In genomic region chr1:101436100-101436511, GRCh38 we compare ENCODE assay signal across 16 cellular contexts.
DNase-seq lines count a peak whose midpoint lies in the region; ATAC-seq and TF ChIP-seq lines count a peak whose summit lies in the region.
"Had no signal": no experiment of that assay in that cellular context is flagged by ENCODE, and none has a peak within 500 bp of the region (broad histone marks: within the 10 kb centered on the region; RNA-seq: fewer than 3 reads in every experiment).

No MANE protein-coding gene starts in this region.

- H3K36me3 Mint-ChIP-seq in IgD-negative memory B cell (no peaks in the 10 kb centered on the region), neural progenitor cell (no peaks in the 10 kb centered on the region)
- H3K36me3 Mint-ChIP-seq in activated T-helper 2 cell treated with anti-CD3 and anti-CD28 coated beads, Interferon-gamma antibody, Interleukin-2, Interleukin-4, amounts not matched to agents 10 μg/mL and 5 μg/mL and 100 μg/mL, durations not matched to agents 14 hours and 24 hours and 36 hours (ENCODE audit: low read depth): no peaks in the 10 kb centered on the region
- no peaks in the 10 kb centered on the region for H3K36me3 Mint-ChIP-seq in activated T-helper 17 cell treated with anti-CD3 and anti-CD28 coated beads, Interleukin-2, amount 50 U/mL, for 72 hours (ENCODE audit: low read depth)
- H3K36me3 Mint-ChIP-seq: activated naive CD4-positive, alpha-beta T cell treated with anti-CD3 and anti-CD28 coated beads, Interleukin-2, amount 50 U/mL, for 72 hours; CD4-positive, CD25-positive, alpha-beta regulatory T cell had no signal

- no peak overlapping the region for H3K4me3 ChIP-seq in neural progenitor cell
- H3K4me3 ChIP-seq: SJSA1 had no signal

- no peak overlapping the region for H3K4me2 ChIP-seq in neural progenitor cell

- H2AFZ ChIP-seq in neural progenitor cell (replicated peaks): no peak overlapping the region

- intact Hi-C loops in activated T-helper 2 cell treated with anti-CD3 and anti-CD28 coated beads, Interferon-gamma antibody, Interleukin-2, Interleukin-4, amounts not matched to agents 10 μg/mL and 5 μg/mL and 100 μg/mL, durations not matched to agents 14 hours and 24 hours and 36 hours (cut with micrococcal nuclease): no loop called here

- peaks cover 15% of the 10 kb centered on the region for H3K4me1 ChIP-seq in neural progenitor cell
- H3K4me1 ChIP-seq: SJSA1 had no signal

- H3K36me3 ChIP-seq in neural progenitor cell: no peaks in the 10 kb centered on the region
- H3K36me3 ChIP-seq: SJSA1 had no signal

- H4K20me1 ChIP-seq in neural progenitor cell (ENCODE audit: low read depth): no peaks in the 10 kb centered on the region

- no peaks in the 10 kb centered on the region for H3K27me3 ChIP-seq in neural progenitor cell
- H3K27me3 ChIP-seq: SJSA1 had no signal

- peaks cover 22 to 37% (median 26%) of the 10 kb centered on the region in 3 donors for H3K4me1 Mint-ChIP-seq in IgD-negative memory B cell
- H3K4me1 Mint-ChIP-seq in activated T-helper 2 cell treated with anti-CD3 and anti-CD28 coated beads, Interferon-gamma antibody, Interleukin-2, Interleukin-4, amounts not matched to agents 10 μg/mL and 5 μg/mL and 100 μg/mL, durations not matched to agents 14 hours and 24 hours and 36 hours (ENCODE audit: low read depth): peaks cover 5% of the 10 kb centered on the region
- no peaks in the 10 kb centered on the region for H3K4me1 Mint-ChIP-seq in activated T-helper 17 cell treated with anti-CD3 and anti-CD28 coated beads, Interleukin-2, amount 50 U/mL, for 72 hours
- peaks cover 40% of the 10 kb centered on the region for H3K4me1 Mint-ChIP-seq in neural progenitor cell
- H3K4me1 Mint-ChIP-seq: CD4-positive, CD25-positive, alpha-beta regulatory T cell had no signal

- ATAC-seq in GM18505 (IDR thresholded peaks at IDR 0.05; ENCODE audit: unreplicated experiment) (peak; percentile 76), GM19467 (IDR thresholded peaks at IDR 0.05; ENCODE audit: unreplicated experiment) (peak; percentile 47), HG02943 (IDR thresholded peaks at IDR 0.05; ENCODE audit: low read depth, unreplicated experiment) (peak; percentile 64)
- ATAC-seq in activated T-helper 17 cell treated with anti-CD3 and anti-CD28 coated beads, Interleukin-2, amount 50 U/mL, for 72 hours (replicated peaks): no peak
- ATAC-seq: activated naive CD4-positive, alpha-beta T cell treated with anti-CD3 and anti-CD28 coated beads, Interleukin-2, amount 50 U/mL, for 72 hours; left lobe of liver had no signal

- H3K9me3 Mint-ChIP-seq in IgD-negative memory B cell: peaks cover 0 to 2% (median 0%) of the 10 kb centered on the region in 3 donors
- no peaks in the 10 kb centered on the region for H3K9me3 Mint-ChIP-seq in activated T-helper 2 cell treated with anti-CD3 and anti-CD28 coated beads, Interferon-gamma antibody, Interleukin-2, Interleukin-4, amounts not matched to agents 10 μg/mL and 5 μg/mL and 100 μg/mL, durations not matched to agents 14 hours and 24 hours and 36 hours
- H3K9me3 Mint-ChIP-seq in activated T-helper 17 cell treated with anti-CD3 and anti-CD28 coated beads, Interleukin-2, amount 50 U/mL, for 72 hours: no peaks in the 10 kb centered on the region
- H3K9me3 Mint-ChIP-seq in neural progenitor cell: no peaks in the 10 kb centered on the region
- H3K9me3 Mint-ChIP-seq: activated naive CD4-positive, alpha-beta T cell treated with anti-CD3 and anti-CD28 coated beads, Interleukin-2, amount 50 U/mL, for 72 hours had no signal

- peak overlapping the region in 3 of 4 donors; percentile 49 to 87 (median 63) for H3K4me3 Mint-ChIP-seq in IgD-negative memory B cell
- no peak overlapping the region for H3K4me3 Mint-ChIP-seq in activated T-helper 2 cell treated with anti-CD3 and anti-CD28 coated beads, Interferon-gamma antibody, Interleukin-2, Interleukin-4, amounts not matched to agents 10 μg/mL and 5 μg/mL and 100 μg/mL, durations not matched to agents 14 hours and 24 hours and 36 hours (ENCODE audit: low read depth)
- no peak overlapping the region for H3K4me3 Mint-ChIP-seq in activated T-helper 17 cell treated with anti-CD3 and anti-CD28 coated beads, Interleukin-2, amount 50 U/mL, for 72 hours
- no peak overlapping the region for H3K4me3 Mint-ChIP-seq in neural progenitor cell
- H3K4me3 Mint-ChIP-seq: CD4-positive, CD25-positive, alpha-beta regulatory T cell had no signal

- no peaks in the 10 kb centered on the region for H3K9me3 ChIP-seq in neural progenitor cell (ENCODE audit: low read depth)
- H3K9me3 ChIP-seq: SJSA1 had no signal

- peak overlapping the region in 2 of 3 donors; percentile 72 to 87 for H3K27ac Mint-ChIP-seq in IgD-negative memory B cell
- no peak overlapping the region for H3K27ac Mint-ChIP-seq in activated T-helper 2 cell treated with anti-CD3 and anti-CD28 coated beads, Interferon-gamma antibody, Interleukin-2, Interleukin-4, amounts not matched to agents 10 μg/mL and 5 μg/mL and 100 μg/mL, durations not matched to agents 14 hours and 24 hours and 36 hours
- no peak overlapping the region for H3K27ac Mint-ChIP-seq in activated T-helper 17 cell treated with anti-CD3 and anti-CD28 coated beads, Interleukin-2, amount 50 U/mL, for 72 hours
- no peak overlapping the region for H3K27ac Mint-ChIP-seq in neural progenitor cell
- H3K27ac Mint-ChIP-seq: activated naive CD4-positive, alpha-beta T cell treated with anti-CD3 and anti-CD28 coated beads, Interleukin-2, amount 50 U/mL, for 72 hours; CD4-positive, CD25-positive, alpha-beta regulatory T cell had no signal

- no peak overlapping the region for H3K9ac ChIP-seq in neural progenitor cell

- H3K27me3 Mint-ChIP-seq in IgD-negative memory B cell (no peaks in the 10 kb centered on the region), neural progenitor cell (ENCODE audit: insufficient read depth, low read depth) (peaks cover 3% of the 10 kb centered on the region)
- H3K27me3 Mint-ChIP-seq in activated T-helper 2 cell treated with anti-CD3 and anti-CD28 coated beads, Interferon-gamma antibody, Interleukin-2, Interleukin-4, amounts not matched to agents 10 μg/mL and 5 μg/mL and 100 μg/mL, durations not matched to agents 14 hours and 24 hours and 36 hours (ENCODE audit: low read depth): peaks cover 52% of the 10 kb centered on the region
- H3K27me3 Mint-ChIP-seq in activated T-helper 17 cell treated with anti-CD3 and anti-CD28 coated beads, Interleukin-2, amount 50 U/mL, for 72 hours: peaks cover 16% of the 10 kb centered on the region

- DNase-seq in 8988T (no peak), neural progenitor cell (ENCODE audit: low spot score) (no peak)
- no peak for DNase-seq in activated T-helper 2 cell treated with anti-CD3 and anti-CD28 coated beads, Interferon-gamma antibody, Interleukin-2, Interleukin-4, amounts not matched to agents 10 μg/mL and 5 μg/mL and 100 μg/mL, durations not matched to agents 14 hours and 24 hours and 36 hours (ENCODE audit: low spot score)
- DNase-seq: activated CD4-positive, alpha-beta T cell treated with anti-CD3 and anti-CD28 coated beads for 48 hours; CD4-positive, CD25-positive, alpha-beta regulatory T cell; dermis blood vessel endothelial cell; IMR-90; stimulated activated CD4-positive, alpha-beta T cell treated with anti-CD3 and anti-CD28 coated beads, Interleukin-1b, Interleukin-23, amount 100 ng/mL, for 48 hours had no signal

- H3F3A ChIP-seq in neural progenitor cell (ENCODE audit: low read depth): no peaks in the 10 kb centered on the region

- no peak for TF ChIP-seq CTCF in neural progenitor cell (IDR thresholded peaks at IDR 0.05)

- no peaks in the 10 kb centered on the region for H3K79me2 ChIP-seq in neural progenitor cell (ENCODE audit: low read depth)

- no peak overlapping the region for H3K27ac ChIP-seq in neural progenitor cell
- H3K27ac ChIP-seq: SJSA1 had no signal

- no peak for TF ChIP-seq POLR2A in GM18505 (IDR thresholded peaks at IDR 0.05; ENCODE audit: borderline replicate concordance, extremely low read depth, insufficient read depth, insufficient read length)

Comparison
In these comparisons a context has a peak if more than half of its experiments do, and no peak if none do; other contexts are left out.
1. H3K27ac Mint-ChIP-seq: peak in IgD-negative memory B cell (2 of 3); none in activated T-helper 2 cell treated with anti-CD3 and anti-CD28 coated beads, Interferon-gamma antibody, Interleukin-2, Interleukin-4, amounts not matched to agents 10 μg/mL and 5 μg/mL and 100 μg/mL, durations not matched to agents 14 hours and 24 hours and 36 hours (single experiment), activated T-helper 17 cell treated with anti-CD3 and anti-CD28 coated beads, Interleukin-2, amount 50 U/mL, for 72 hours (single experiment) and neural progenitor cell (single experiment).
2. H3K4me3 Mint-ChIP-seq: peak in IgD-negative memory B cell (3 of 4); none in activated T-helper 2 cell treated with anti-CD3 and anti-CD28 coated beads, Interferon-gamma antibody, Interleukin-2, Interleukin-4, amounts not matched to agents 10 μg/mL and 5 μg/mL and 100 μg/mL, durations not matched to agents 14 hours and 24 hours and 36 hours (single experiment), activated T-helper 17 cell treated with anti-CD3 and anti-CD28 coated beads, Interleukin-2, amount 50 U/mL, for 72 hours (single experiment) and neural progenitor cell (single experiment).